Comparison of ENCODE assay signal across 12 cellular contexts in genomic region chr11:73331138-73331916, GRCh38. TPM values are rescaled to one million over a fixed set of nuclear protein-coding genes. Genes with fewer than 3 reads are reported as not detected.
A peak's percentile ranks its signal among the peaks of the same experiment; 100 is the strongest.
DNase-seq lines count a peak whose midpoint lies in the region; ATAC-seq, FAIRE-seq and TF ChIP-seq lines count a peak whose summit lies in the region.
"Had no signal": no experiment of that assay in that cellular context is flagged by ENCODE, and none has a peak within 500 bp of the region (broad histone marks: within the 10 kb centered on the region; RNA-seq: fewer than 3 reads in every experiment).

No MANE protein-coding gene starts in this region.

- ATAC-seq in A549 = no peak
- no peak for ATAC-seq in HG03571 (IDR thresholded peaks at IDR 0.05; ENCODE audit: unreplicated experiment)
- no peak for ATAC-seq in HG02571 (IDR thresholded peaks at IDR 0.05; ENCODE audit: unreplicated experiment)
- ATAC-seq: activated T-cell treated with anti-CD3 and anti-CD28 coated beads, Interleukin-2, amount 50 U/mL, for 72 hours had no signal

- TF ChIP-seq CTCF in A549 (IDR thresholded peaks at IDR 0.05) (no peak), fibroblast of the aortic adventitia (IDR thresholded peaks at IDR 0.05; ENCODE audit: insufficient read depth, low read length) (no peak)

- peaks cover 38% of the 10 kb centered on the region for H3K4me1 ChIP-seq in A549
- peaks cover 26% of the 10 kb centered on the region for H3K4me1 ChIP-seq in SJCRH30
- H3K4me1 ChIP-seq in neuron (ENCODE audit: insufficient read depth, low read length) = peaks cover 73% of the 10 kb centered on the region

- intact Hi-C loops in head of caudate nucleus (cut with DNase I) = no loop called here

- 79% methylated on average over 2 of the region's 4 CpGs for WGBS in A549 (ENCODE audit: missing lambda C conversion rate)

- peak overlapping the region; percentile 26; the same call in 2 of the 3 replicates for H3K4me2 ChIP-seq in A549

- H3K4me3 ChIP-seq in A549 (no peak overlapping the region), SJCRH30 (no peak overlapping the region), fibroblast of the aortic adventitia (ENCODE audit: low read depth, low read length) (no peak overlapping the region), neuron (ENCODE audit: low read length) (peak overlapping the region; percentile 6)

- CTCF ChIA-PET in A549 (lab: Yijun Ruan, JAX) = interaction anchor here (0.6 to 10.8 kb wide), 11 partner anchors 11 to 144 kb away, joined by 3 to 205 read pairs (median 5); partner anchors contain the start of gene ARHGEF17

- H2AFZ ChIP-seq in neuron (ENCODE audit: low read depth, low read length) = no peak overlapping the region

- H3K9me3 ChIP-seq in A549 (no peaks in the 10 kb centered on the region), SJCRH30 (replicated peaks) (no peaks in the 10 kb centered on the region), neuron (ENCODE audit: low read length) (no peaks in the 10 kb centered on the region)

- FAIRE-seq in A549 (lab: Jason Lieb, UNC) = no peak

- TF ChIP-seq EP300 in A549 (IDR thresholded peaks at IDR 0.05) = no peak

- POLR2A ChIA-PET in A549 (lab: Yijun Ruan, JAX) = interaction anchor here (1.0 to 1.2 kb wide), 2 partner anchors 22 to 24 kb away, joined by 3 to 4 read pairs; no protein-coding TSS in a partner anchor

- no peak for TF ChIP-seq POLR2A in A549 (IDR thresholded peaks at IDR 0.05; ENCODE audit: low read length)

- H3K27ac ChIP-seq in A549 (peak overlapping the region in 1 of 2 experiments; percentile 60; a peak in 3 of 6 replicates), SJCRH30 (no peak overlapping the region)

- peaks cover 6% of the 10 kb centered on the region; the same call in 1 of the 2 replicates for H3K36me3 ChIP-seq in SJCRH30
- peaks cover 2% of the 10 kb centered on the region for H3K36me3 ChIP-seq in neuron (ENCODE audit: insufficient read depth, low read length)

- H3K27me3 ChIP-seq in SJCRH30 = no peaks in the 10 kb centered on the region
- H3K27me3 ChIP-seq in neuron (ENCODE audit: insufficient read depth, low read length) = no peaks in the 10 kb centered on the region

- DNase-seq in A549 (ENCODE audit: low read depth in 1 of 2, low spot score in 1 of 2) = no peak
- DNase-seq in SJCRH30 = peak; percentile 44 to 47
- DNase-seq in fibroblast of the aortic adventitia (ENCODE audit: low read depth) = peak; percentile 39
- DNase-seq in NCI-H2081 treated with DMSO at 0.1 percent for 48 hours (lab: John Stamatoyannopoulos, UW) = no peak
- DNase-seq in head of caudate nucleus = no peak
- DNase-seq: activated T-cell treated with anti-CD3 and anti-CD28 coated beads, Interleukin-2, amount 50 U/mL, for 72 hours; NCI-H774; stimulated activated CD4-positive, alpha-beta T cell treated with anti-CD3 and anti-CD28 coated beads, Interleukin-2, amount 100 ng/mL, for 48 hours; T1000 had no signal

- no peak for TF ChIP-seq RAD21 in A549 (conservative IDR thresholded peaks at IDR 0.05 in 1 of 2, IDR thresholded peaks at IDR 0.05 in 1 of 2)

TF ChIP-seq in A549, 52 proteins besides CTCF, POLR2A, EP300 and RAD21:
- no peak for TF ChIP-seq EHF (CRISPR knock-in tag; IDR thresholded peaks at IDR 0.05)
- no peak for TF ChIP-seq ZNF302 (CRISPR knock-in tag; IDR thresholded peaks at IDR 0.05)
- TF ChIP-seq BCL3 (IDR thresholded peaks at IDR 0.05) = no peak
- TF ChIP-seq SREBF2 (IDR thresholded peaks at IDR 0.05) = no peak
- TF ChIP-seq BHLHE40 (IDR thresholded peaks at IDR 0.05; ENCODE audit: low read depth, low read length) = no peak
- TF ChIP-seq ZC3H11A (IDR thresholded peaks at IDR 0.05) = no peak
- no peak for TF ChIP-seq TFCP2L1 (CRISPR knock-in tag; IDR thresholded peaks at IDR 0.05)
- TF ChIP-seq CEBPB (IDR thresholded peaks at IDR 0.05) = no peak
- no peak for TF ChIP-seq HMGXB4 (CRISPR knock-in tag; IDR thresholded peaks at IDR 0.05; ENCODE audit: borderline replicate concordance)
- TF ChIP-seq CHD4 (IDR thresholded peaks at IDR 0.05; ENCODE audit: borderline replicate concordance) = no peak
- TF ChIP-seq HOXB5 (CRISPR knock-in tag; IDR thresholded peaks at IDR 0.05) = no peak

RNA-seq across cellular contexts. Expression of gene ARHGEF17, which starts 23.3 kb away (rescaled TPM):
- polyA plus RNA-seq in A549 (2011; rRNA removed) = 7.0 and 11.0 TPM in 2 replicates
- 15.3 and 21.1 TPM in 2 replicates for polyA plus RNA-seq in A549 (2012; cell fraction: cytosol; rRNA removed)
- 105 and 156 TPM in 2 replicates for polyA plus RNA-seq in A549 (2012; cell fraction: nucleus; rRNA removed)
- 16.2 to 19.2 TPM (median 16.9 TPM) in 3 replicates for polyA plus RNA-seq in A549 (2017; fragmentation: RNase III; extraction: RNeasy Plus Mini Kit Qiagen cat#74134 plus additional on column Dnase treatment)
- 12.0 and 17.3 TPM in 2 replicates for polyA minus RNA-seq in A549 (2011; rRNA and poly(A)+ RNA removed)
- total RNA-seq in SJCRH30 (2014; rRNA removed; shearing (Covaris generic)) = 7.8 and 12.0 TPM in 2 replicates
- 30.3 and 70.3 TPM in 2 replicates for total RNA-seq in fibroblast of the aortic adventitia (ENCODE audit: low replicate concordance)

RNA-seq across cellular contexts. Expression of gene RELT, which starts 44.9 kb away (rescaled TPM):
- polyA plus RNA-seq in A549 (2011; rRNA removed) (2.9 TPM in 2 replicates), A549 (2017; fragmentation: RNase III; extraction: RNeasy Plus Mini Kit Qiagen cat#74134 plus additional on column Dnase treatment) (5.1 to 6.3 TPM (median 5.2 TPM) in 3 replicates)
- polyA plus RNA-seq in A549 (2012; cell fraction: cytosol; rRNA removed) = 7.0 and 8.7 TPM in 2 replicates
- 35.5 and 39.3 TPM in 2 replicates for polyA plus RNA-seq in A549 (2012; cell fraction: nucleus; rRNA removed)
- polyA minus RNA-seq in A549 (2011; rRNA and poly(A)+ RNA removed) = 3.7 and 4.5 TPM in 2 replicates
- 8.7 and 10.1 TPM in 2 replicates for total RNA-seq in SJCRH30 (2014; rRNA removed; shearing (Covaris generic))
- total RNA-seq in fibroblast of the aortic adventitia (ENCODE audit: low replicate concordance) = 0.57 and 4.6 TPM in 2 replicates

RNA-seq across cellular contexts. Expression of gene P2RY6, which starts 59.2 kb away (rescaled TPM):
- polyA plus RNA-seq in A549 (2011; rRNA removed) (6.8 and 8.4 TPM in 2 replicates), A549 (2017; fragmentation: RNase III; extraction: RNeasy Plus Mini Kit Qiagen cat#74134 plus additional on column Dnase treatment) (8.8 to 11.2 TPM (median 9.1 TPM) in 3 replicates)
- 37.8 and 59.4 TPM in 2 replicates for polyA plus RNA-seq in A549 (2012; cell fraction: cytosol; rRNA removed)
- polyA plus RNA-seq in A549 (2012; cell fraction: nucleus; rRNA removed) = 64.4 and 119 TPM in 2 replicates
- polyA minus RNA-seq in A549 (2011; rRNA and poly(A)+ RNA removed) = 7.6 and 11.6 TPM in 2 replicates
- total RNA-seq in SJCRH30 (2014; rRNA removed; shearing (Covaris generic)) = 0.08 TPM in 1 of 2 replicates, not detected in the other
- total RNA-seq in fibroblast of the aortic adventitia (ENCODE audit: low replicate concordance) = 1.2 TPM in 1 of 2 replicates, not detected in the other
- total RNA-seq: activated T-cell treated with anti-CD3 and anti-CD28 coated beads, Interleukin-2, amount 50 U/mL, for 72 hours had no signal

Comparison
In these comparisons a context has a peak if more than half of its experiments do, and no peak if none do; other contexts are left out.
1. DNase-seq: peak in SJCRH30 (2 of 2) and fibroblast of the aortic adventitia (single experiment); none in A549 (0 of 2), NCI-H2081 treated with DMSO at 0.1 percent for 48 hours (single experiment) and head of caudate nucleus (0 of 42).